ENCODE assay signal across 25 cellular contexts in genomic region chr7:145263886-145264285, GRCh38.
DNase-seq lines count a peak whose midpoint lies in the region; ATAC-seq and TF ChIP-seq lines count a peak whose summit lies in the region.
"Had no signal": no experiment of that assay in that cellular context is flagged by ENCODE, and none has a peak within 500 bp of the region (broad histone marks: within the 10 kb centered on the region; RNA-seq: fewer than 3 reads in every experiment).

No MANE protein-coding gene starts in this region.

- no peaks in the 10 kb centered on the region for H3K79me2 ChIP-seq in OCI-LY7 (ENCODE audit: insufficient read depth, low read depth, low read length)

- no peak for TF ChIP-seq EP300 in esophagus muscularis mucosa (IDR thresholded peaks at IDR 0.05)

- intact Hi-C loops in OCI-LY7 (cut with micrococcal nuclease; ENCODE audit: unreplicated experiment) = no loop called here
- intact Hi-C loops in esophagus muscularis mucosa (cut with DNase I) = no loop called here

- no peaks in the 10 kb centered on the region for H4K20me1 ChIP-seq in OCI-LY7 (ENCODE audit: insufficient read depth, low read length)

- no peaks in the 10 kb centered on the region for H3K27me3 ChIP-seq in esophagus muscularis mucosa
- H3K27me3 ChIP-seq: adrenal gland had no signal

- no peak for TF ChIP-seq POLR2A in esophagus muscularis mucosa (IDR thresholded peaks at IDR 0.05; ENCODE audit: low read depth)

- no TSS peak for BruUV-seq in OCI-LY7 (replicated peaks; lab: Mats Ljungman, UMichigan)

- H3K9me3 Mint-ChIP-seq in nephron progenitor cell = no peaks in the 10 kb centered on the region
- H3K9me3 Mint-ChIP-seq: activated T-helper 1 cell treated with anti-CD3 and anti-CD28 coated beads, Interleukin-12 subunit alpha, Interleukin-12 subunit beta, Interleukin-2, Interleukin-4 antibody, amounts not matched to agents 30 ng/mL and 10 ng/mL and 1 ng/mL, durations not matched to agents 14 hours and 24 hours and 36 hours had no signal

- H3K9me3 ChIP-seq in OCI-LY7 (ENCODE audit: low read length) (no peaks in the 10 kb centered on the region), esophagus muscularis mucosa (peaks cover 0 to 7% (median 0%) of the 10 kb centered on the region in 4 donors)
- H3K9me3 ChIP-seq: adrenal gland, psoas muscle had no signal

- H2AFZ ChIP-seq in OCI-LY7 (ENCODE audit: low read length) = no peak overlapping the region

- no peaks in the 10 kb centered on the region for H3K9me2 ChIP-seq in OCI-LY7 (ENCODE audit: insufficient read depth, low read length)

- CTCF ChIA-PET in OCI-LY7 (lab: Charles Lee; ENCODE audit: unreplicated experiment) = no interaction called here

- H3K4me1 ChIP-seq in OCI-LY7 (ENCODE audit: insufficient read depth, low read length, poor library complexity, severe bottlenecking) (no peaks in the 10 kb centered on the region), esophagus muscularis mucosa (no peaks in the 10 kb centered on the region)
- H3K4me1 ChIP-seq: adrenal gland, left ventricle myocardium inferior, psoas muscle had no signal

- H3K4me3 Mint-ChIP-seq in nephron progenitor cell = no peak overlapping the region
- H3K4me3 Mint-ChIP-seq: activated B cell treated with CpG ODN at 0.5 μM for 24 hours; activated naive CD4-positive, alpha-beta T cell treated with anti-CD3 and anti-CD28 coated beads for 36 hours; activated T-helper 1 cell treated with anti-CD3 and anti-CD28 coated beads, Interleukin-12 subunit alpha, Interleukin-12 subunit beta, Interleukin-2, Interleukin-4 antibody, amounts not matched to agents 30 ng/mL and 10 ng/mL and 1 ng/mL, durations not matched to agents 14 hours and 24 hours and 36 hours; brain; stimulated activated naive B cell treated with anti-CD40 and anti-IgM and Interleukin-4, amounts not matched to agents 10 μg/mL and 1 μg/mL and 100 μg/mL, for 72 hours had no signal

- H3K27ac Mint-ChIP-seq in nephron progenitor cell = no peak overlapping the region
- H3K27ac Mint-ChIP-seq: activated B cell treated with CpG ODN at 0.5 μM for 24 hours; activated naive CD4-positive, alpha-beta T cell treated with anti-CD3 and anti-CD28 coated beads for 36 hours; activated T-helper 1 cell treated with anti-CD3 and anti-CD28 coated beads, Interleukin-12 subunit alpha, Interleukin-12 subunit beta, Interleukin-2, Interleukin-4 antibody, amounts not matched to agents 30 ng/mL and 10 ng/mL and 1 ng/mL, durations not matched to agents 14 hours and 24 hours and 36 hours; brain; stimulated activated naive B cell treated with anti-CD40 and anti-IgM and Interleukin-4, amounts not matched to agents 10 μg/mL and 1 μg/mL and 100 μg/mL, for 72 hours had no signal

- peak; percentile 96 for ATAC-seq in GM18867 (IDR thresholded peaks at IDR 0.05; ENCODE audit: unreplicated experiment)
- ATAC-seq in GM21529 (IDR thresholded peaks at IDR 0.05; ENCODE audit: unreplicated experiment) = peak; percentile 78
- ATAC-seq in HG03095 (IDR thresholded peaks at IDR 0.05; ENCODE audit: unreplicated experiment) = peak; percentile 60
- ATAC-seq: HCT116; psoas muscle; stimulated activated naive B cell treated with anti-CD40 and anti-IgM and Interleukin-4, amounts not matched to agents 10 μg/mL and 1 μg/mL and 100 μg/mL, for 72 hours had no signal

- 0% methylated on average over 1 of the region's 1 CpG for WGBS in esophagus muscularis mucosa

- H3K36me3 Mint-ChIP-seq in nephron progenitor cell (ENCODE audit: low read depth) = no peaks in the 10 kb centered on the region
- H3K36me3 Mint-ChIP-seq: brain; stimulated activated naive B cell treated with anti-CD40 and anti-IgM and Interleukin-4, amounts not matched to agents 10 μg/mL and 1 μg/mL and 100 μg/mL, for 72 hours had no signal

- no peak for TF ChIP-seq CTCF in OCI-LY7 (conservative IDR thresholded peaks at IDR 0.05; ENCODE audit: low read length)
- TF ChIP-seq CTCF in nephron progenitor cell (IDR thresholded peaks at IDR 0.05) = no peak
- TF ChIP-seq CTCF in esophagus muscularis mucosa (IDR thresholded peaks at IDR 0.05) = no peak

- H3K36me3 ChIP-seq in OCI-LY7 (ENCODE audit: insufficient read depth, low read length) (no peaks in the 10 kb centered on the region), esophagus muscularis mucosa (no peaks in the 10 kb centered on the region)
- H3K36me3 ChIP-seq: adrenal gland, left ventricle myocardium inferior had no signal

- POLR2A ChIA-PET in OCI-LY7 (lab: Charles Lee) = interaction anchor here (0.6 kb wide), 1 partner anchor 89 kb away, joined by 4 read pairs; no protein-coding TSS in a partner anchor

- no peaks in the 10 kb centered on the region for H3K27me3 Mint-ChIP-seq in nephron progenitor cell (ENCODE audit: low read depth, poor library complexity)
- H3K27me3 Mint-ChIP-seq: activated B cell treated with CpG ODN at 0.5 μM for 24 hours; stimulated activated naive B cell treated with anti-CD40 and anti-IgM and Interleukin-4, amounts not matched to agents 10 μg/mL and 1 μg/mL and 100 μg/mL, for 72 hours had no signal

- H3K4me3 ChIP-seq in OCI-LY7 (ENCODE audit: low read depth, low read length, poor library complexity, severe bottlenecking) (no peak overlapping the region), esophagus muscularis mucosa (no peak overlapping the region)
- H3K4me3 ChIP-seq: adrenal gland, left ventricle myocardium inferior, psoas muscle had no signal

- peak; percentile 1 for DNase-seq in OCI-LY7 (ENCODE audit: low spot score)
- DNase-seq in nephron progenitor cell = no peak
- no peak for DNase-seq in esophagus muscularis mucosa (ENCODE audit: extremely low spot score)
- DNase-seq in GDM1 (lab: John Stamatoyannopoulos, UW) = no peak
- no peak for DNase-seq in activated CD4-positive, alpha-beta T cell treated with anti-CD3 and anti-CD28 coated beads for 48 hours
- DNase-seq: activated B cell treated with CpG ODN at 0.5 μM for 24 hours; activated naive CD4-positive, alpha-beta T cell treated with anti-CD3 and anti-CD28 coated beads for 36 hours; adrenal gland; DMS153; left ventricle myocardium inferior; mesendoderm; NCI-H1048; NCI-H187; NCI-H526; psoas muscle; stimulated activated CD4-positive, alpha-beta T cell treated with anti-CD3 and anti-CD28 coated beads, Interleukin-4, amount 100 ng/mL, for 4 hours; stimulated activated naive B cell treated with anti-CD40 and anti-IgM and Interleukin-4, amounts not matched to agents 10 μg/mL and 1 μg/mL and 100 μg/mL, for 72 hours; SW 1271; T1000 had no signal

- no peak overlapping the region for H3K4me2 ChIP-seq in OCI-LY7 (ENCODE audit: low read length)

- no peaks in the 10 kb centered on the region for H3K4me1 Mint-ChIP-seq in nephron progenitor cell
- H3K4me1 Mint-ChIP-seq: activated B cell treated with CpG ODN at 0.5 μM for 24 hours; brain; stimulated activated naive B cell treated with anti-CD40 and anti-IgM and Interleukin-4, amounts not matched to agents 10 μg/mL and 1 μg/mL and 100 μg/mL, for 72 hours had no signal

- H3K27ac ChIP-seq in OCI-LY7 (ENCODE audit: low read depth, low read length, poor library complexity, severe bottlenecking) = no peak overlapping the region
- no peak overlapping the region for H3K27ac ChIP-seq in esophagus muscularis mucosa (replicated peaks in 1 of 4)
- H3K27ac ChIP-seq: adrenal gland, left ventricle myocardium inferior, psoas muscle had no signal
